12 cellular contexts compared by ENCODE assay signal in genomic region chr6:14875678-14876063, GRCh38.
A peak's percentile ranks its signal among the peaks of the same experiment; 100 is the strongest.
DNase-seq lines count a peak whose midpoint lies in the region; ATAC-seq, FAIRE-seq and TF ChIP-seq lines count a peak whose summit lies in the region.
"Had no signal": no experiment of that assay in that cellular context is flagged by ENCODE, and none has a peak within 500 bp of the region (broad histone marks: within the 10 kb centered on the region; RNA-seq: fewer than 3 reads in every experiment).

No MANE protein-coding gene starts in this region.

- peak; percentile 69 for DNase-seq in activated CD4-positive, alpha-beta T cell treated with anti-CD3 and anti-CD28 coated beads for 36 hours
- no peak for DNase-seq in activated CD4-positive, alpha-beta T cell treated with anti-CD3 and anti-CD28 coated beads for 4 hours
- DNase-seq in K562 (ENCODE audit: extremely low read depth in 1 of 4, low spot score in 3 of 4) (no peak), DMS53 treated with DMSO at 0.1 percent for 48 hours (lab: John Stamatoyannopoulos, UW; ENCODE audit: unreplicated experiment) (no peak)
- no peak for DNase-seq in NK-92 treated with Interleukin-12 subunit alpha and Interleukin-12 subunit beta, amount 100 ng/mL, for 24 hours (lab: John Stamatoyannopoulos, UW)
- DNase-seq: GF-D8, NCI-H1694, SJCRH30 had no signal

- 32% methylated on average over 3 of the region's 3 CpGs for WGBS in K562 (ENCODE audit: insufficient coverage, low coverage, missing lambda C conversion rate)

- H2AFZ ChIP-seq in K562 (ENCODE audit: low read depth, low read length): no peak overlapping the region

- H3K36me3 ChIP-seq in K562 (ENCODE audit: control insufficient read depth, insufficient read depth, low read length): no peaks in the 10 kb centered on the region
- H3K36me3 ChIP-seq: SJCRH30 had no signal

- in situ Hi-C loops in K562 (cut with MboI): no loop called here

- intact Hi-C loops in activated CD4-positive, alpha-beta T cell treated with anti-CD3 and anti-CD28 coated beads for 36 hours (cut with DNase I, micrococcal nuclease): loop anchor here (1.0 to 5.0 kb wide), 18 partner anchors 16 to 901 kb away; no protein-coding TSS in a partner anchor
- intact Hi-C loops in K562 (cut with micrococcal nuclease): no loop called here

- peak overlapping the region; percentile 47 for H3K4me3 Mint-ChIP-seq in activated CD4-positive, alpha-beta T cell treated with anti-CD3 and anti-CD28 coated beads for 36 hours

- no peaks in the 10 kb centered on the region for H3K27me3 ChIP-seq in K562 (ENCODE audit: control insufficient read depth in 2 of 2, insufficient read depth in 2 of 2, low read length in 2 of 2)
- H3K27me3 ChIP-seq: SJCRH30 had no signal

- peaks cover 7% of the 10 kb centered on the region for H3K36me3 Mint-ChIP-seq in activated CD4-positive, alpha-beta T cell treated with anti-CD3 and anti-CD28 coated beads for 36 hours (ENCODE audit: low read depth)

- H3K27me3 Mint-ChIP-seq in activated CD4-positive, alpha-beta T cell treated with anti-CD3 and anti-CD28 coated beads for 36 hours: no peaks in the 10 kb centered on the region

- H3K4me1 Mint-ChIP-seq in activated CD4-positive, alpha-beta T cell treated with anti-CD3 and anti-CD28 coated beads for 36 hours: peaks cover 84% of the 10 kb centered on the region

- CTCF ChIA-PET in activated CD4-positive, alpha-beta T cell treated with anti-CD3 and anti-CD28 coated beads for 36 hours (lab: Charles Lee): interaction anchor here (0.7 to 0.8 kb wide), 3 partner anchors 16 to 1313 kb away, joined by 3 read pairs; no protein-coding TSS in a partner anchor
- CTCF ChIA-PET in K562 (lab: Yijun Ruan, JAX; ENCODE audit: low intra/inter-chr PET ratio): no interaction called here

- H3K9ac ChIP-seq in K562 (ENCODE audit: insufficient read depth in 1 of 2, low read depth in 2 of 2, low read length in 2 of 2): no peak overlapping the region

- no peak for TF ChIP-seq EP300 in K562 (IDR thresholded peaks at IDR 0.05; ENCODE audit: low read length)

- H3K79me2 ChIP-seq in K562 (ENCODE audit: control insufficient read depth, insufficient read depth, low read length): no peaks in the 10 kb centered on the region

- no peak overlapping the region for H3K27ac ChIP-seq in K562 (ENCODE audit: extremely low read depth, low read depth, low read length)
- H3K27ac ChIP-seq: SJCRH30 had no signal

- H3K9me3 ChIP-seq in K562 (replicated peaks; ENCODE audit: control insufficient read depth, insufficient read depth, low read depth, low read length): no peaks in the 10 kb centered on the region
- H3K9me3 ChIP-seq: SJCRH30 had no signal

- H3K4me3 ChIP-seq in K562: no peak overlapping the region
- H3K4me3 ChIP-seq: SJCRH30 had no signal

- no peaks in the 10 kb centered on the region for H3K9me1 ChIP-seq in K562 (ENCODE audit: control insufficient read depth, insufficient read depth, low read length)

- H3K4me2 ChIP-seq in K562 (ENCODE audit: insufficient read depth, low read length): no peak overlapping the region

- no peak for TF ChIP-seq POLR2A in K562 (conservative IDR thresholded peaks at IDR 0.05)

- no peak for TF ChIP-seq RAD21 in K562 (CRISPR knock-in tag; conservative IDR thresholded peaks at IDR 0.05 in 1 of 2, IDR thresholded peaks at IDR 0.05 in 1 of 2)

- no peaks in the 10 kb centered on the region for H4K20me1 ChIP-seq in K562 (replicated peaks; ENCODE audit: control insufficient read depth, insufficient read depth, low read length)

- H3K9me3 Mint-ChIP-seq in activated CD4-positive, alpha-beta T cell treated with anti-CD3 and anti-CD28 coated beads for 36 hours (ENCODE audit: low read depth): no peaks in the 10 kb centered on the region

- POLR2A ChIA-PET in activated CD4-positive, alpha-beta T cell treated with anti-CD3 and anti-CD28 coated beads for 36 hours (lab: Charles Lee): interaction anchor here (0.8 to 2.2 kb wide), 9 partner anchors 15 to 376 kb away, joined by 3 to 13 read pairs (median 4); no protein-coding TSS in a partner anchor
- POLR2A ChIA-PET in K562 (lab: Yijun Ruan, JAX): interaction anchor here (1.7 kb wide), 1 partner anchor 12 kb away, joined by 4 read pairs; no protein-coding TSS in a partner anchor

- no peak for TF ChIP-seq CTCF in K562 (IDR thresholded peaks at IDR 0.05 in 2 of 3, conservative IDR thresholded peaks at IDR 0.05 in 1 of 3; ENCODE audit: insufficient read depth in 2 of 3, low read depth in 1 of 3, low read length in 3 of 3)

- peak; percentile 63 for ATAC-seq in activated CD4-positive, alpha-beta T cell treated with anti-CD3 and anti-CD28 coated beads for 36 hours
- ATAC-seq in GM21360 (IDR thresholded peaks at IDR 0.05; ENCODE audit: unreplicated experiment) (peak; percentile 47), HG03103 (IDR thresholded peaks at IDR 0.05; ENCODE audit: low read depth, unreplicated experiment) (peak; percentile 41), K562 (no peak), HG03139 (IDR thresholded peaks at IDR 0.05; ENCODE audit: unreplicated experiment) (no peak)

- peak; percentile 58 for FAIRE-seq in K562 (lab: Jason Lieb, UNC)
- FAIRE-seq: keratinocyte had no signal

- H3K27ac Mint-ChIP-seq in activated CD4-positive, alpha-beta T cell treated with anti-CD3 and anti-CD28 coated beads for 36 hours: peak overlapping the region; percentile 99

- no TSS peak for BruUV-seq in K562 (replicated peaks; lab: Mats Ljungman, UMichigan)

- no peaks in the 10 kb centered on the region; a peak in 2 of 5 replicates for H3K4me1 ChIP-seq in K562 (replicated peaks in 1 of 2; ENCODE audit: control insufficient read depth in 2 of 2, insufficient read depth in 2 of 2, low read length in 2 of 2)

TF ChIP-seq in K562, 482 proteins besides CTCF, POLR2A, EP300 and RAD21 (continues in another document):
- TF ChIP-seq ZKSCAN1 (IDR thresholded peaks at IDR 0.05; ENCODE audit: low read depth, low read length): no peak
- no peak for TF ChIP-seq SAP30 (IDR thresholded peaks at IDR 0.05; ENCODE audit: borderline replicate concordance, insufficient read depth, low read depth, low read length, poor library complexity, severe bottlenecking)
- TF ChIP-seq CSDE1 (IDR thresholded peaks at IDR 0.05): no peak
- TF ChIP-seq ZNF23 (CRISPR knock-in tag; IDR thresholded peaks at IDR 0.05): no peak
- TF ChIP-seq TSHZ1 (CRISPR knock-in tag; IDR thresholded peaks at IDR 0.05): no peak
- TF ChIP-seq MLLT1 (IDR thresholded peaks at IDR 0.05): no peak
- no peak for TF ChIP-seq MED1 (CRISPR knock-in tag; IDR thresholded peaks at IDR 0.05; ENCODE audit: borderline replicate concordance)
- no peak for TF ChIP-seq NR2C1 (IDR thresholded peaks at IDR 0.05)
- TF ChIP-seq NR2C1 (tag; IDR thresholded peaks at IDR 0.05): no peak
- no peak for TF ChIP-seq GABPB1 (CRISPR knock-in tag; IDR thresholded peaks at IDR 0.05)
- no peak for TF ChIP-seq PKNOX1 (IDR thresholded peaks at IDR 0.05)
- TF ChIP-seq ZSCAN29 (IDR thresholded peaks at IDR 0.05): no peak
- TF ChIP-seq NCOA2 (IDR thresholded peaks at IDR 0.05; ENCODE audit: partially characterized antibody in 2 of 2): no peak
- TF ChIP-seq DNMT1 (IDR thresholded peaks at IDR 0.05): no peak
- no peak for TF ChIP-seq BRF1 (IDR thresholded peaks at IDR 0.05; ENCODE audit: borderline replicate concordance, extremely low read depth, insufficient read length)
- no peak for TF ChIP-seq SMAD1 (IDR thresholded peaks at IDR 0.05; ENCODE audit: low read depth, low read length, partially characterized antibody)

Comparison
In these comparisons a context has a peak if more than half of its experiments do, and no peak if none do; other contexts are left out.
1. ATAC-seq: peak in activated CD4-positive, alpha-beta T cell treated with anti-CD3 and anti-CD28 coated beads for 36 hours (single experiment), GM21360 (single experiment) and HG03103 (single experiment); none in K562 (single experiment) and HG03139 (single experiment).